21 cellular contexts compared by ENCODE assay signal in the genomic region with DNA sequence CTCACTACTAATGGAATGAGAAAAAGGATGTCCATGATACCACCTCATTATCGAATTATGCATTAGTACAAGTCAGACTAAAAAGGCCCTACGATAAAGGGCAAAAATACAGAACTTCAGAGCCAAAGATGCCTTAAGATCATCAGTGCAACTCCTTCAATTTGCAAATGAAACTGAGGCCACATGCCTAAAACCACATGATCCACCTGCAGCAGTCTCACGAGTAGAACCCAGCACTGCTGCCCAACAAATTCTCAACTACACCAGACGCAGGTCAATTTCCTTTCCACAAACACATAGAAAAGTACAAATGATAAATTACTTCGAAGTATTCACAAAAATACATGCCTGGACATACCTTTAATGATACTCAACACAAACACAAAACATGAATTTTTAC. TPM values are rescaled to one million over a fixed set of nuclear protein-coding genes. Genes with fewer than 3 reads are reported as not detected.
DNase-seq lines count a peak whose midpoint lies in the region; ATAC-seq, FAIRE-seq and TF ChIP-seq lines count a peak whose summit lies in the region.
"Had no signal": no experiment of that assay in that cellular context is flagged by ENCODE, and none has a peak within 500 bp of the region (broad histone marks: within the 10 kb centered on the region; RNA-seq: fewer than 3 reads in every experiment).

No MANE protein-coding gene starts in this region.

- DNase-seq in activated T-cell treated with anti-CD3 and anti-CD28 coated beads, Interleukin-2, amount 50 U/mL, for 72 hours, result no peak
- no peak for DNase-seq in activated T-cell treated with anti-CD3 and anti-CD28 coated beads, Interleukin-2, amount 50 U/mL, for 1 hour
- DNase-seq in GM12891 (ENCODE audit: insufficient read length, low spot score) (no peak), OCI-LY7 (ENCODE audit: low spot score) (peak; percentile 20), superior temporal gyrus (ENCODE audit: extremely low spot score) (no peak), amygdala (lab: John Stamatoyannopoulos, UW) (no peak), NCI-H1930 (lab: John Stamatoyannopoulos, UW) (no peak)
- no peak for DNase-seq in naive thymus-derived CD4-positive, alpha-beta T cell
- DNase-seq: 8988T; GF-D8; H7; MG63; NCI-H1105 treated with DMSO at 0.1 percent for 48 hours; NCI-H187 treated with DMSO at 0.1 percent for 48 hours; NCI-H2171; NCI-H446; NCI-H69; NK-92 treated with Interleukin-12 subunit alpha and Interleukin-12 subunit beta, amount 100 ng/mL, for 24 hours; RPMI8226; SIG-M5 had no signal

- H3K27ac ChIP-seq in OCI-LY7 (ENCODE audit: low read depth, low read length, poor library complexity, severe bottlenecking), result no peak overlapping the region
- no peak overlapping the region for H3K27ac ChIP-seq in naive thymus-derived CD4-positive, alpha-beta T cell (ENCODE audit: low read depth, low read length)
- H3K27ac ChIP-seq: BLaER1 had no signal

- intact Hi-C loops in OCI-LY7 (cut with micrococcal nuclease; ENCODE audit: unreplicated experiment), result no loop called here
- intact Hi-C loops in naive thymus-derived CD4-positive, alpha-beta T cell (cut with micrococcal nuclease), result no loop called here

- H3K4me2 ChIP-seq in OCI-LY7 (ENCODE audit: low read length), result peak overlapping the region; percentile 18

- no peak for ATAC-seq in activated T-cell treated with anti-CD3 and anti-CD28 coated beads, Interleukin-2, amount 50 U/mL, for 72 hours (replicated peaks in 1 of 2)
- no peak for ATAC-seq in naive thymus-derived CD4-positive, alpha-beta T cell

- TF ChIP-seq CTCF in OCI-LY7 (conservative IDR thresholded peaks at IDR 0.05; ENCODE audit: low read length), result no peak

- POLR2A ChIA-PET in OCI-LY7 (lab: Charles Lee), result interaction anchor here (0.9 to 2.1 kb wide), 3 partner anchors 10 to 65 kb away, joined by 3 to 7 read pairs (median 4); no protein-coding TSS in a partner anchor
- POLR2A ChIA-PET in naive thymus-derived CD4-positive, alpha-beta T cell (lab: Charles Lee), result interaction anchor here (0.5 kb wide), 1 partner anchor 91 kb away, joined by 3 read pairs; no protein-coding TSS in a partner anchor

- no peak overlapping the region for H3K4me3 Mint-ChIP-seq in activated T-cell treated with anti-CD3 and anti-CD28 coated beads, Interleukin-2, amount 50 U/mL, for 72 hours
- H3K4me3 Mint-ChIP-seq in naive thymus-derived CD4-positive, alpha-beta T cell, result peak overlapping the region in 6 of 10 donors; percentile 5 to 51 (median 34)

- no peak for TF ChIP-seq POLR2A in GM12891 (IDR thresholded peaks at IDR 0.05; ENCODE audit: low read depth, low read length)

- peaks cover 50% of the 10 kb centered on the region for H3K4me1 ChIP-seq in OCI-LY7 (ENCODE audit: insufficient read depth, low read length, poor library complexity, severe bottlenecking)
- H3K4me1 ChIP-seq in naive thymus-derived CD4-positive, alpha-beta T cell (ENCODE audit: control insufficient read depth in 2 of 2, insufficient read depth in 2 of 2, low read length in 2 of 2), result peaks cover 3 to 18% of the 10 kb centered on the region in 2 donors

- H2AFZ ChIP-seq in OCI-LY7 (ENCODE audit: low read length), result no peak overlapping the region

- no peaks in the 10 kb centered on the region for H4K20me1 ChIP-seq in OCI-LY7 (ENCODE audit: insufficient read depth, low read length)

- no peaks in the 10 kb centered on the region for H3K9me3 Mint-ChIP-seq in activated T-cell treated with anti-CD3 and anti-CD28 coated beads, Interleukin-2, amount 50 U/mL, for 72 hours
- H3K9me3 Mint-ChIP-seq in naive thymus-derived CD4-positive, alpha-beta T cell, result no peaks in the 10 kb centered on the region

- peaks cover 76% of the 10 kb centered on the region for H3K79me2 ChIP-seq in OCI-LY7 (ENCODE audit: insufficient read depth, low read depth, low read length)

- CTCF ChIA-PET in OCI-LY7 (lab: Charles Lee; ENCODE audit: unreplicated experiment), result no interaction called here
- CTCF ChIA-PET in naive thymus-derived CD4-positive, alpha-beta T cell (lab: Charles Lee), result no interaction called here

- no peaks in the 10 kb centered on the region for H3K36me3 Mint-ChIP-seq in activated T-cell treated with anti-CD3 and anti-CD28 coated beads, Interleukin-2, amount 50 U/mL, for 72 hours (ENCODE audit: insufficient read depth in 2 of 2)
- H3K36me3 Mint-ChIP-seq in naive thymus-derived CD4-positive, alpha-beta T cell, result peaks cover 0 to 4% (median 4%) of the 10 kb centered on the region in 5 donors

- H3K27ac Mint-ChIP-seq in activated T-cell treated with anti-CD3 and anti-CD28 coated beads, Interleukin-2, amount 50 U/mL, for 72 hours, result peak overlapping the region; percentile 7
- peak overlapping the region in 5 of 9 donors; percentile 1 to 67 (median 32) for H3K27ac Mint-ChIP-seq in naive thymus-derived CD4-positive, alpha-beta T cell

- no peaks in the 10 kb centered on the region for H3K27me3 ChIP-seq in naive thymus-derived CD4-positive, alpha-beta T cell (ENCODE audit: control insufficient read depth in 2 of 2, insufficient read depth in 2 of 2, low read length in 2 of 2)
- H3K27me3 ChIP-seq: BLaER1, MG63 had no signal

- H3K9me3 ChIP-seq in OCI-LY7 (ENCODE audit: low read length), result no peaks in the 10 kb centered on the region
- no peaks in the 10 kb centered on the region for H3K9me3 ChIP-seq in naive thymus-derived CD4-positive, alpha-beta T cell (ENCODE audit: control insufficient read depth in 2 of 3, low read length in 3 of 3)
- H3K9me3 ChIP-seq: BLaER1, MG63 had no signal

- H3K4me3 ChIP-seq in OCI-LY7 (ENCODE audit: low read depth, low read length, poor library complexity, severe bottlenecking), result no peak overlapping the region
- no peak overlapping the region for H3K4me3 ChIP-seq in naive thymus-derived CD4-positive, alpha-beta T cell (ENCODE audit: low read length)
- H3K4me3 ChIP-seq: BLaER1, MG63 had no signal

- peaks cover 46% of the 10 kb centered on the region for H3K4me1 Mint-ChIP-seq in activated T-cell treated with anti-CD3 and anti-CD28 coated beads, Interleukin-2, amount 50 U/mL, for 72 hours (ENCODE audit: low read depth)
- H3K4me1 Mint-ChIP-seq in naive thymus-derived CD4-positive, alpha-beta T cell, result peaks cover 16 to 85% (median 62%) of the 10 kb centered on the region in 7 donors

- no TSS peak for BruUV-seq in OCI-LY7 (replicated peaks; lab: Mats Ljungman, UMichigan)

- H3K27me3 Mint-ChIP-seq in activated T-cell treated with anti-CD3 and anti-CD28 coated beads, Interleukin-2, amount 50 U/mL, for 72 hours (ENCODE audit: low read depth), result no peaks in the 10 kb centered on the region
- no peaks in the 10 kb centered on the region for H3K27me3 Mint-ChIP-seq in naive thymus-derived CD4-positive, alpha-beta T cell

- FAIRE-seq in GM12891 (lab: Jason Lieb, UNC), result peak; percentile 5

- H3K36me3 ChIP-seq in OCI-LY7 (ENCODE audit: insufficient read depth, low read length), result no peaks in the 10 kb centered on the region; the same call in 1 of the 2 replicates
- H3K36me3 ChIP-seq in naive thymus-derived CD4-positive, alpha-beta T cell (ENCODE audit: control insufficient read depth in 2 of 3, insufficient read depth in 3 of 3, low read length in 3 of 3), result no peaks in the 10 kb centered on the region
- H3K36me3 ChIP-seq: MG63 had no signal

- H3K9me2 ChIP-seq in OCI-LY7 (ENCODE audit: insufficient read depth, low read length), result no peaks in the 10 kb centered on the region

TF ChIP-seq in GM12891, 5 proteins besides CTCF, POLR2A, EP300 and RAD21:
- TF ChIP-seq POU2F2 (IDR thresholded peaks at IDR 0.05; ENCODE audit: low read depth, low read length) (no peak), TAF1 (IDR thresholded peaks at IDR 0.05; ENCODE audit: low read depth, low read length) (no peak), POLR2AphosphoS5 (IDR thresholded peaks at IDR 0.05; ENCODE audit: low read depth, low read length) (no peak), PAX5 (IDR thresholded peaks at IDR 0.05; ENCODE audit: insufficient read depth, low read length, severe bottlenecking) (no peak), SPI1 (IDR thresholded peaks at IDR 0.05; ENCODE audit: low read depth, low read length) (no peak)
TF ChIP-seq in GM12891: peak in this region for 0.

RNA-seq across cellular contexts. Expression of gene KMT5B, which starts 20.1 kb away (rescaled TPM):
- total RNA-seq in activated T-cell treated with anti-CD3 and anti-CD28 coated beads, Interleukin-2, amount 50 U/mL, for 72 hours, result 10 to 100 TPM; 26.9 to 34.1 TPM
- polyA plus RNA-seq in GM12891 (2012; ENCODE audit: low read depth, missing spikeins), result 14.8 TPM
- 13.9 and 14.3 TPM in 2 replicates for total RNA-seq in OCI-LY7 (2014; rRNA removed; shearing (Covaris generic))
- total RNA-seq in OCI-LY7 (2022), result 26.3 and 28.8 TPM in 2 replicates
- total RNA-seq in naive thymus-derived CD4-positive, alpha-beta T cell, result 10 to 100 TPM; 32.7 to 68.2 (median 43.8) TPM
- 10 to 100 TPM; 42.2 to 58.6 TPM for polyA plus RNA-seq in naive thymus-derived CD4-positive, alpha-beta T cell

Comparison
In these comparisons a context has a peak if more than half of its experiments do, and no peak if none do; other contexts are left out.
1. H3K4me3 Mint-ChIP-seq: peak in naive thymus-derived CD4-positive, alpha-beta T cell (6 of 10); none in activated T-cell treated with anti-CD3 and anti-CD28 coated beads, Interleukin-2, amount 50 U/mL, for 72 hours (0 of 2).